Comparison of ENCODE assay signal across 8 cellular contexts in the genomic region with DNA sequence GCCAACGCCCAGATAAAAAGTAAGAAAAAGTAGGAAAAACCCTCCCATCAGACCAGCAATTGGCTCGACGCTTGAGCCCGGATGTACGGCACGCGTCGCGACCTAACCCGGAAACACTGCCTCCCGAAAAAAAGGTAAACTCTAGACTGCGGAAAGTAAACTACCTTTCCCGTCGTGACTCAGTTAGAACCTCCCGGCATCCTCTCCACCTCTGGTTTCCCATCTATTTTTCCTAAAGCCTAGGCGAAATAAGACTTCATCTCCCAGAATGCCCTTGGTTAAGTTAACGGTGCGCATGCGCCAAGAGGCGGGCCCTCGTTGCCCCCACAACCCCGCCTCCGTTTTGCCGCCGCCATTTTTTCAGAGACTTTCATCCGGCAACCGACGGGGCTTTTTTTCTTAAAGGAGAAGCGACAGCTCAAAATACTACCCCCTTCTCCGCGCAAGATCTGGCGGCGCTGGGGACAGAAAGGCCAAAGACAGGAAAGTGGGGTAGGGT.
DNase-seq lines count a peak whose midpoint lies in the region; ATAC-seq and TF ChIP-seq lines count a peak whose summit lies in the region.

No MANE protein-coding gene starts in this region.

- ATAC-seq in HG02970 (IDR thresholded peaks at IDR 0.05; ENCODE audit: low FRiP score, unreplicated experiment) (peak; percentile 33), GM21381 (IDR thresholded peaks at IDR 0.05; ENCODE audit: unreplicated experiment) (no peak)

- TF ChIP-seq CTCF in C4-2B (conservative IDR thresholded peaks at IDR 0.05): no peak

- peak overlapping the region; percentile 93 for H3K27ac ChIP-seq in C4-2B

- peak; percentile 98 for DNase-seq in NCI-H345 treated with DMSO at 0.1 percent for 48 hours (lab: John Stamatoyannopoulos, UW; ENCODE audit: unreplicated experiment)
- DNase-seq in activated CD4-positive, CD25-positive, alpha-beta regulatory T cell treated with anti-CD3 and anti-CD28 coated beads, Interleukin-2, amount 50 U/mL, for 72 hours: peak; percentile 89
- peak; percentile 99 for DNase-seq in cerebellar cortex (ENCODE audit: low spot score)
- DNase-seq in inferior parietal cortex (ENCODE audit: extremely low spot score): peak; percentile 99
- peak; percentile 94 for DNase-seq in smooth muscle cell of the brain vasculature (ENCODE audit: low read depth, low spot score)
